Comparison of ENCODE assay signal across 1 cellular context in genomic region chr11:94740975-94741707, GRCh38.
TF ChIP-seq lines count a peak whose summit lies in the region.

No MANE protein-coding gene starts in this region.

TF ChIP-seq in K562, 482 proteins besides CTCF, POLR2A, EP300 and RAD21 (continued from another document and continues in another):
- TF ChIP-seq MGA (IDR thresholded peaks at IDR 0.05) (peak; percentile 44), RAD51 (IDR thresholded peaks at IDR 0.05; ENCODE audit: borderline replicate concordance, low read depth) (no peak), MAFK (IDR thresholded peaks at IDR 0.05; ENCODE audit: low read length) (no peak), MAZ (CRISPR knock-in tag; conservative IDR thresholded peaks at IDR 0.05 in 1 of 2, IDR thresholded peaks at IDR 0.05 in 1 of 2) (no peak), ETS2 (tag; IDR thresholded peaks at IDR 0.05; ENCODE audit: borderline replicate concordance, poor library complexity, severe bottlenecking) (no peak), CREB3 (tag; conservative IDR thresholded peaks at IDR 0.05; ENCODE audit: low read depth) (no peak), ZNF384 (IDR thresholded peaks at IDR 0.05; ENCODE audit: low read depth, low read length) (no peak), ZC3H11A (IDR thresholded peaks at IDR 0.05; ENCODE audit: low read depth, low read length) (no peak), C11orf30 (IDR thresholded peaks at IDR 0.05; ENCODE audit: low read depth) (no peak), ZNF347 (CRISPR knock-in tag; IDR thresholded peaks at IDR 0.05; ENCODE audit: low read depth) (no peak), MXD1 (CRISPR knock-in tag; IDR thresholded peaks at IDR 0.05; ENCODE audit: borderline replicate concordance, poor library complexity, severe bottlenecking) (no peak), SMC3 (conservative IDR thresholded peaks at IDR 0.05; ENCODE audit: insufficient read depth, low read depth, low read length) (0 out of 2 replicates have a peak, but pooled peaks have one; percentile 5), MCM5 (IDR thresholded peaks at IDR 0.05; ENCODE audit: low read depth) (no peak), L3MBTL2 (IDR thresholded peaks at IDR 0.05) (peak; percentile 48; the same call in 1 of the 2 replicates), SMARCE1 (IDR thresholded peaks at IDR 0.05) (no peak), GTF2A2 (tag; IDR thresholded peaks at IDR 0.05) (no peak), BRD9 (IDR thresholded peaks at IDR 0.05; ENCODE audit: low read depth, partially characterized antibody) (no peak), SMAD4 (CRISPR knock-in tag; conservative IDR thresholded peaks at IDR 0.05) (peak; percentile 32), RBM14 (IDR thresholded peaks at IDR 0.05; ENCODE audit: borderline replicate concordance, insufficient read depth, low read depth, low read length) (no peak), NELFE (IDR thresholded peaks at IDR 0.05; ENCODE audit: insufficient read depth, insufficient read length) (no peak), TAL1 (IDR thresholded peaks at IDR 0.05) (no peak), ZBED1 (IDR thresholded peaks at IDR 0.05) (no peak), ZNF644 (tag; IDR thresholded peaks at IDR 0.05; ENCODE audit: low read depth) (no peak), ZNF75A (CRISPR knock-in tag; IDR thresholded peaks at IDR 0.05) (no peak), CC2D1A (IDR thresholded peaks at IDR 0.05) (no peak), MCM7 (IDR thresholded peaks at IDR 0.05) (no peak), FOXK1 (CRISPR knock-in tag; IDR thresholded peaks at IDR 0.05; ENCODE audit: borderline replicate concordance) (no peak), BCL6 (CRISPR knock-in tag; IDR thresholded peaks at IDR 0.05) (no peak), COPS2 (conservative IDR thresholded peaks at IDR 0.05) (no peak), SOX6 (IDR thresholded peaks at IDR 0.05) (no peak), CXXC5 (CRISPR knock-in tag; IDR thresholded peaks at IDR 0.05) (peak; percentile 46; the same call in 1 of the 2 replicates), SMAD2 (IDR thresholded peaks at IDR 0.05; ENCODE audit: low read depth, low read length) (no peak), MTF1 (CRISPR knock-in tag; IDR thresholded peaks at IDR 0.05; ENCODE audit: borderline replicate concordance) (no peak), POLR2AphosphoS2 (IDR thresholded peaks at IDR 0.05; ENCODE audit: low read length) (no peak), ZNF12 (CRISPR knock-in tag; IDR thresholded peaks at IDR 0.05) (no peak), CBX1 (IDR thresholded peaks at IDR 0.05; ENCODE audit: low read depth) (no peak), NR2C1 (IDR thresholded peaks at IDR 0.05) (no peak), NR2C1 (tag; IDR thresholded peaks at IDR 0.05) (0 out of 2 replicates have a peak, but pooled peaks have one; percentile 41), DDX20 (tag; IDR thresholded peaks at IDR 0.05; ENCODE audit: low read depth) (no peak), ZNF408 (CRISPR knock-in tag; IDR thresholded peaks at IDR 0.05; ENCODE audit: low read depth) (no peak)
- TF ChIP-seq, protein P1, sequence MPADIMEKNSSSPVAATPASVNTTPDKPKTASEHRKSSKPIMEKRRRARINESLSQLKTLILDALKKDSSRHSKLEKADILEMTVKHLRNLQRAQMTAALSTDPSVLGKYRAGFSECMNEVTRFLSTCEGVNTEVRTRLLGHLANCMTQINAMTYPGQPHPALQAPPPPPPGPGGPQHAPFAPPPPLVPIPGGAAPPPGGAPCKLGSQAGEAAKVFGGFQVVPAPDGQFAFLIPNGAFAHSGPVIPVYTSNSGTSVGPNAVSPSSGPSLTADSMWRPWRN (IDR thresholded peaks at IDR 0.05; ENCODE audit: low read depth), result no peak
- TF ChIP-seq, protein P2, sequence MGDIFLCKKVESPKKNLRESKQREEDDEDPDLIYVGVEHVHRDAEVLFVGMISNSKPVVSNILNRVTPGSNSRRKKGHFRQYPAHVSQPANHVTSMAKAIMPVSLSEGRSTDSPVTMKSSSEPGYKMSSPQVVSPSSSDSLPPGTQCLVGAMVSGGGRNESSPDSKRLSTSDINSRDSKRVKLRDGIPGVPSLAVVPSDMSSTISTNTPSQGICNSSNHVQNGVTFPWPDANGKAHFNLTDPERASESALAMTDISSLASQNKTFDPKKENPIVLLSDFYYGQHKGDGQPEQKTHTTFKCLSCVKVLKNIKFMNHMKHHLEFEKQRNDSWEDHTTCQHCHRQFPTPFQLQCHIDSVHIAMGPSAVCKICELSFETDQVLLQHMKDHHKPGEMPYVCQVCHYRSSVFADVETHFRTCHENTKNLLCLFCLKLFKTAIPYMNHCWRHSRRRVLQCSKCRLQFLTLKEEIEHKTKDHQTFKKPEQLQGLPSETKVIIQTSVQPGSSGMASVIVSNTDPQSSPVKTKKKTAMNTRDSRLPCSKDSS (IDR thresholded peaks at IDR 0.05; ENCODE audit: low read depth, partially characterized antibody), result no peak
- TF ChIP-seq, protein P3, sequence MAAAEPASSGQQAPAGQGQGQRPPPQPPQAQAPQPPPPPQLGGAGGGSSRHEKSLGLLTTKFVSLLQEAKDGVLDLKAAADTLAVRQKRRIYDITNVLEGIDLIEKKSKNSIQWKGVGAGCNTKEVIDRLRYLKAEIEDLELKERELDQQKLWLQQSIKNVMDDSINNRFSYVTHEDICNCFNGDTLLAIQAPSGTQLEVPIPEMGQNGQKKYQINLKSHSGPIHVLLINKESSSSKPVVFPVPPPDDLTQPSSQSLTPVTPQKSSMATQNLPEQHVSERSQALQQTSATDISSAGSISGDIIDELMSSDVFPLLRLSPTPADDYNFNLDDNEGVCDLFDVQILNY (CRISPR knock-in tag; IDR thresholded peaks at IDR 0.05), result no peak
- TF ChIP-seq, protein P4, sequence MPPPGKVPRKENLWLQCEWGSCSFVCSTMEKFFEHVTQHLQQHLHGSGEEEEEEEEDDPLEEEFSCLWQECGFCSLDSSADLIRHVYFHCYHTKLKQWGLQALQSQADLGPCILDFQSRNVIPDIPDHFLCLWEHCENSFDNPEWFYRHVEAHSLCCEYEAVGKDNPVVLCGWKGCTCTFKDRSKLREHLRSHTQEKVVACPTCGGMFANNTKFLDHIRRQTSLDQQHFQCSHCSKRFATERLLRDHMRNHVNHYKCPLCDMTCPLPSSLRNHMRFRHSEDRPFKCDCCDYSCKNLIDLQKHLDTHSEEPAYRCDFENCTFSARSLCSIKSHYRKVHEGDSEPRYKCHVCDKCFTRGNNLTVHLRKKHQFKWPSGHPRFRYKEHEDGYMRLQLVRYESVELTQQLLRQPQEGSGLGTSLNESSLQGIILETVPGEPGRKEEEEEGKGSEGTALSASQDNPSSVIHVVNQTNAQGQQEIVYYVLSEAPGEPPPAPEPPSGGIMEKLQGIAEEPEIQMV (tag; conservative IDR thresholded peaks at IDR 0.05; ENCODE audit: low read depth), result no peak
- TF ChIP-seq, protein P5, sequence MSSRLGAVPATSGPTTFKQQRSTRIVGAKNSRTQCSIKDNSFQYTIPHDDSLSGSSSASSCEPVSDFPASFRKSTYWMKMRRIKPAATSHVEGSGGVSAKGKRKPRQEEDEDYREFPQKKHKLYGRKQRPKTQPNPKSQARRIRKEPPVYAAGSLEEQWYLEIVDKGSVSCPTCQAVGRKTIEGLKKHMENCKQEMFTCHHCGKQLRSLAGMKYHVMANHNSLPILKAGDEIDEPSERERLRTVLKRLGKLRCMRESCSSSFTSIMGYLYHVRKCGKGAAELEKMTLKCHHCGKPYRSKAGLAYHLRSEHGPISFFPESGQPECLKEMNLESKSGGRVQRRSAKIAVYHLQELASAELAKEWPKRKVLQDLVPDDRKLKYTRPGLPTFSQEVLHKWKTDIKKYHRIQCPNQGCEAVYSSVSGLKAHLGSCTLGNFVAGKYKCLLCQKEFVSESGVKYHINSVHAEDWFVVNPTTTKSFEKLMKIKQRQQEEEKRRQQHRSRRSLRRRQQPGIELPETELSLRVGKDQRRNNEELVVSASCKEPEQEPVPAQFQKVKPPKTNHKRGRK (tag; IDR thresholded peaks at IDR 0.05), result no peak
